ENCODE assay signal across 28 cellular contexts in genomic region chr18:24935008-24935407, GRCh38.
"Had no signal": no experiment of that assay in that cellular context is flagged by ENCODE, and none has a peak within 500 bp of the region (broad histone marks: within the 10 kb centered on the region; RNA-seq: fewer than 3 reads in every experiment).

No MANE protein-coding gene starts in this region.

- ATAC-seq: activated naive CD4-positive, alpha-beta T cell treated with anti-CD3 and anti-CD28 coated beads, Interleukin-2, amount 50 U/mL, for 72 hours; activated T-cell treated with anti-CD3 and anti-CD28 coated beads, Interleukin-2, amount 50 U/mL, for 72 hours; gastroesophageal sphincter; WTC11 had no signal

- H3K27ac ChIP-seq: ascending aorta, breast epithelium, cardiac muscle cell, colonic mucosa, epithelial cell of prostate, esophagus squamous epithelium, gastroesophageal sphincter, VCaP had no signal

- H3K36me3 ChIP-seq: ascending aorta, breast epithelium, cardiac muscle cell, colonic mucosa, esophagus squamous epithelium, gastroesophageal sphincter had no signal

- H3K27me3 ChIP-seq: ascending aorta, breast epithelium, cardiac muscle cell, colonic mucosa, esophagus squamous epithelium, gastroesophageal sphincter had no signal

- H3K9me3 ChIP-seq: ascending aorta, breast epithelium, colonic mucosa, esophagus squamous epithelium, gastroesophageal sphincter had no signal

- H3K4me3 ChIP-seq: ascending aorta, breast epithelium, cardiac muscle cell, colonic mucosa, esophagus squamous epithelium, gastroesophageal sphincter had no signal

- H3K4me1 ChIP-seq: ascending aorta, breast epithelium, colonic mucosa, esophagus squamous epithelium, gastroesophageal sphincter had no signal

- DNase-seq: activated CD4-positive, alpha-beta memory T cell treated with anti-CD3 and anti-CD28 coated beads, Interleukin-2, amount 10 ng/mL, durations not matched to agents 7 days and 5 days; activated CD4-positive, alpha-beta T cell treated with anti-CD3 and anti-CD28 coated beads for 1 hour; activated CD4-positive, alpha-beta T cell treated with anti-CD3 and anti-CD28 coated beads for 4 hours; activated CD4-positive, alpha-beta T cell treated with anti-CD3 and anti-CD28 coated beads, Interleukin-2, amount 10 ng/mL, durations not matched to agents 7 days and 5 days; activated CD4-positive, alpha-beta T cell treated with anti-CD3 and anti-CD28 coated beads, Interleukin-2, amount 50 U/mL, for 4 hours; activated CD8-positive, alpha-beta memory T cell treated with anti-CD3 and anti-CD28 coated beads, Interleukin-2, amount 50 U/mL, for 48 hours; activated gamma-delta T cell; activated naive CD4-positive, alpha-beta T cell; activated naive CD4-positive, alpha-beta T cell treated with anti-CD3 and anti-CD28 coated beads, Interleukin-2, amount 10 ng/mL, durations not matched to agents 7 days and 5 days; activated naive CD8-positive, alpha-beta T cell treated with anti-CD3 and anti-CD28 coated beads, Interleukin-2, amount 10 ng/mL, durations not matched to agents 7 days and 5 days; activated T-cell treated with anti-CD3 and anti-CD28 coated beads for 4 hours; activated T-cell treated with anti-CD3 and anti-CD28 coated beads, Interleukin-2, amount 50 U/mL, for 24 hours; activated T-cell treated with anti-CD3 and anti-CD28 coated beads, Interleukin-2, amount 50 U/mL, for 72 hours; central memory CD4-positive, alpha-beta T cell; cerebellar nuclear complex; colonic mucosa; effector CD8-positive, alpha-beta T cell; esophagus squamous epithelium; foreskin melanocyte; T-helper 2 cell had no signal
